Comparison of ENCODE assay signal across 8 cellular contexts in the genomic region with DNA sequence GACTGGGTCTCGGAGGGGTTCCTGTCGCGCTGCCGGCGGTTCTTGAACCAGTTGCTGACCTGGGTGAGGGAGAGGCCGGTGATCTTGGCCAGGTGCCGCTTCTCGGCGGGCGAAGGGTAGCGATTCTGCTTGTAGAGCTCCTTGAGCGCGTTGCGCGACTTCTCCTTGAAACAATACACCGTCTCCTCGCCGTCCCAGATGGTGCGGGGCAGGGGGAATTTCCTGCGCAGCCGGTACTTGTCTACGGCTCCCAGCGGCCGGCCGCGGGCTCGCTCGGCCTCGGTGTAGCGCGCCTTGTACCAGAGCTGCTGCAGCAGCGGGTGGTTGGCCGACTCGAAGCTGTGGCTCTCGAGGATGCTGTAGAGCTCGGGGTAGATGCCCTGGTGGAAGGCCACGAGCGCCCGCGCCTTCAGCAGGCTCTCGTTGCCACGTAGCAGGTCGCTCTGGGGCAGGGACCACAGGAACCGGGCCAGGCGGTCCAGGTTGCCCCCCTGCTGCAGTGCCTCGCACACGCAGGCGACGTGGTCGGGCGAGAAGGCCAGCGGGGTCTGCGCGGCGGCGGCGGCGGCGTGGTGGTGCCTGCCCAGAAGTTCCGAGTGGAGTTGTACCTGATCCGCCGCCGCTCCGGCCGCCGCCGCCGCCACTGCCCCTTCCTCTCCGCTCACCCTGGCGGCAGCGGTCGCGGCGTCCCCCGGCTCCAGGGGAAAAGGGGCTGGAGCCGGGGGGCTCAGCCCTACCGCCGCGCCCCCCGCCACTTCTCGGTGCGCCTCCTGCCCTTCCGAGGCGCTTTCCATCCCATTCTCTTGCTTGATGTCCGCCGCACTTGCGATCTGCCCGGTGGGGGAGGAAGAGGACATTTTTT. TPM values are rescaled to one million over a fixed set of nuclear protein-coding genes. Genes with fewer than 3 reads are reported as not detected.
DNase-seq lines count a peak whose midpoint lies in the region; ATAC-seq and TF ChIP-seq lines count a peak whose summit lies in the region.

No MANE protein-coding gene starts in this region.

- no peak overlapping the region for H3K27ac ChIP-seq in CD8-positive, alpha-beta T cell (ENCODE audit: low read depth, low read length)
- H3K27ac ChIP-seq in Karpas-422 (ENCODE audit: low read length) (peak overlapping the region; percentile 84), thymus (ENCODE audit: low read depth) (peak overlapping the region; percentile 25)

- H3K9me3 Mint-ChIP-seq in CD8-positive, alpha-beta T cell: no peaks in the 10 kb centered on the region

- intact Hi-C loops in CD8-positive, alpha-beta T cell (cut with DNase I, micrococcal nuclease): loop anchor here in 1 of 2 experiments (5.0 to 10.0 kb wide), 2 partner anchors 259 to 531 kb away; partner anchors contain the start of genes SLC38A6 and TRMT5

- peaks cover 73% of the 10 kb centered on the region for H3K27me3 Mint-ChIP-seq in CD8-positive, alpha-beta T cell (ENCODE audit: low read depth)

- peaks cover 29% of the 10 kb centered on the region for H4K20me1 ChIP-seq in Karpas-422 (ENCODE audit: insufficient read depth, low read depth, low read length)

- no peak overlapping the region for H3K27ac Mint-ChIP-seq in CD8-positive, alpha-beta T cell

- peak; percentile 25 for ATAC-seq in CD8-positive, alpha-beta T cell
- ATAC-seq in GM19463 (IDR thresholded peaks at IDR 0.05; ENCODE audit: unreplicated experiment): peak; percentile 38

- TF ChIP-seq CTCF in CD8-positive, alpha-beta T cell (IDR thresholded peaks at IDR 0.05): no peak

- H3K4me3 ChIP-seq in CD8-positive, alpha-beta T cell (ENCODE audit: low read depth, low read length): peak overlapping the region; percentile 75
- peak overlapping the region; percentile 91 for H3K4me3 ChIP-seq in Karpas-422 (ENCODE audit: low read length)
- peak overlapping the region; percentile 69 for H3K4me3 ChIP-seq in endocrine pancreas (ENCODE audit: control insufficient read depth, insufficient read depth, low read length)
- H3K4me3 ChIP-seq in thymus (ENCODE audit: low read length): peak overlapping the region; percentile 49

- H3K27me3 ChIP-seq in CD8-positive, alpha-beta T cell (ENCODE audit: insufficient read depth, low read length): peaks cover 54% of the 10 kb centered on the region
- H3K27me3 ChIP-seq in Karpas-422 (ENCODE audit: low read length): no peaks in the 10 kb centered on the region
- H3K27me3 ChIP-seq in endocrine pancreas (ENCODE audit: control insufficient read depth, insufficient read depth, low read length): no peaks in the 10 kb centered on the region
- peaks cover 57% of the 10 kb centered on the region for H3K27me3 ChIP-seq in thymus (ENCODE audit: control insufficient read depth, insufficient read depth)

- CTCF ChIA-PET in CD8-positive, alpha-beta T cell (lab: Charles Lee): interaction anchor here (2.1 kb wide), 1 partner anchor 10 kb away, joined by 6 read pairs; no protein-coding TSS in a partner anchor

- DNase-seq in CD8-positive, alpha-beta T cell: peak in 4 of 7 experiments; percentile 25 to 60 (median 27)
- DNase-seq in Karpas-422: peak; percentile 83
- peak; percentile 34 for DNase-seq in activated CD4-positive, CD25-positive, alpha-beta regulatory T cell treated with anti-CD3 and anti-CD28 coated beads, Interleukin-2, amount 50 U/mL, for 72 hours
- peak; percentile 10 for DNase-seq in midbrain (lab: John Stamatoyannopoulos, UW)
- no peak for DNase-seq in effector CD8-positive, alpha-beta T cell (lab: John Stamatoyannopoulos, UW)

- H3K9me3 ChIP-seq in CD8-positive, alpha-beta T cell (ENCODE audit: low read length): no peaks in the 10 kb centered on the region
- H3K9me3 ChIP-seq in Karpas-422 (ENCODE audit: low read length) (no peaks in the 10 kb centered on the region), endocrine pancreas (ENCODE audit: control insufficient read depth, low read length) (no peaks in the 10 kb centered on the region), thymus (ENCODE audit: control insufficient read depth) (no peaks in the 10 kb centered on the region)

- POLR2A ChIA-PET in CD8-positive, alpha-beta T cell (lab: Charles Lee): interaction anchor here (0.9 kb wide), 1 partner anchor 11 kb away, joined by 3 read pairs; the partner anchor contains the start of gene MNAT1

- H3K4me3 Mint-ChIP-seq in CD8-positive, alpha-beta T cell: peak overlapping the region; percentile 89

- peaks cover 14% of the 10 kb centered on the region for H3K4me1 ChIP-seq in CD8-positive, alpha-beta T cell (ENCODE audit: insufficient read depth, low read length)
- H3K4me1 ChIP-seq in Karpas-422 (ENCODE audit: low read length) (peaks cover 49% of the 10 kb centered on the region), endocrine pancreas (ENCODE audit: control insufficient read depth, insufficient read depth, low read length) (no peaks in the 10 kb centered on the region), thymus (ENCODE audit: control insufficient read depth, insufficient read depth, low read length) (no peaks in the 10 kb centered on the region)

- peak overlapping the region; percentile 89 for H3K9ac ChIP-seq in Karpas-422 (ENCODE audit: low read length)
- peak overlapping the region; percentile 81 for H3K9ac ChIP-seq in endocrine pancreas (ENCODE audit: control insufficient read depth, insufficient read depth, low read length)

- H2AFZ ChIP-seq in Karpas-422 (ENCODE audit: low read length): peak overlapping the region; percentile 74; the same call in 1 of the 2 replicates

- no peaks in the 10 kb centered on the region for H3K9me2 ChIP-seq in Karpas-422 (replicated peaks; ENCODE audit: insufficient read depth, low read length)

- H3K79me2 ChIP-seq in Karpas-422 (ENCODE audit: low read length): peaks cover 56% of the 10 kb centered on the region

- H3K36me3 Mint-ChIP-seq in CD8-positive, alpha-beta T cell: no peaks in the 10 kb centered on the region

- peaks cover 21% of the 10 kb centered on the region for H3K4me1 Mint-ChIP-seq in CD8-positive, alpha-beta T cell (ENCODE audit: low read depth)

- peak overlapping the region; percentile 97 for H3K4me2 ChIP-seq in Karpas-422 (ENCODE audit: low read depth, low read length, poor library complexity, severe bottlenecking)

- 2% methylated on average over 88 of the region's 88 CpGs for WGBS in thymus

- no peaks in the 10 kb centered on the region for H3K36me3 ChIP-seq in CD8-positive, alpha-beta T cell (ENCODE audit: insufficient read depth, low read length)
- H3K36me3 ChIP-seq in Karpas-422 (ENCODE audit: insufficient read depth, low read length) (peaks cover 32% of the 10 kb centered on the region), endocrine pancreas (ENCODE audit: control insufficient read depth, insufficient read depth, low read length) (no peaks in the 10 kb centered on the region), thymus (ENCODE audit: control insufficient read depth, insufficient read depth) (no peaks in the 10 kb centered on the region)

RNA-seq across cellular contexts. Expression of gene SIX4, which starts 0.7 kb away (rescaled TPM):
- not detected for total RNA-seq in CD8-positive, alpha-beta T cell
- total RNA-seq in Karpas-422 (2014; rRNA removed; shearing (Covaris generic); ENCODE audit: low replicate concordance): 53.8 and 61.6 TPM in 2 replicates
- 2.3 TPM for polyA plus RNA-seq in thymus

RNA-seq across cellular contexts. Expression of gene MNAT1, which starts 11.1 kb away (rescaled TPM):
- total RNA-seq in CD8-positive, alpha-beta T cell: 10 to 100 TPM; 12.0 to 14.5 TPM
- total RNA-seq in Karpas-422 (2014; rRNA removed; shearing (Covaris generic); ENCODE audit: low replicate concordance): 166 and 230 TPM in 2 replicates
- 35.6 TPM for polyA plus RNA-seq in thymus

Comparison
In these comparisons a context has a peak if more than half of its experiments do, and no peak if none do; other contexts are left out.
1. RNA of gene SIX4, which starts 0.7 kb away (total RNA-seq): 53.8 to 61.6 TPM in Karpas-422; not detected in CD8-positive, alpha-beta T cell; every median in the first group is over 10 times any median in the second.
2. RNA of gene MNAT1, which starts 11.1 kb away (total RNA-seq): 166 to 230 TPM in Karpas-422; 12.0 to 14.5 TPM in CD8-positive, alpha-beta T cell; every median in the first group is over 10 times any median in the second.
3. Peak in every context shown above with its lines, with median percentiles within 50 percentile points of each other: H3K4me3 ChIP-seq.